Comparison of ENCODE assay signal across 17 cellular contexts in genomic region chr18:29660777-29661176, GRCh38.
DNase-seq lines count a peak whose midpoint lies in the region; ATAC-seq and TF ChIP-seq lines count a peak whose summit lies in the region.
"Had no signal": no experiment of that assay in that cellular context is flagged by ENCODE, and none has a peak within 500 bp of the region (broad histone marks: within the 10 kb centered on the region; RNA-seq: fewer than 3 reads in every experiment).

No MANE protein-coding gene starts in this region.

- H3K27ac ChIP-seq in right cardiac atrium (ENCODE audit: low read length): no peak overlapping the region
- H3K27ac ChIP-seq in dorsolateral prefrontal cortex: no peak overlapping the region
- H3K27ac ChIP-seq: A549, C4-2B had no signal

- WGBS in right cardiac atrium: 30% methylated on average over 1 of the region's 1 CpG

- H3K4me3 ChIP-seq in right cardiac atrium (ENCODE audit: low read length): no peak overlapping the region
- H3K4me3 ChIP-seq in dorsolateral prefrontal cortex: no peak overlapping the region
- H3K4me3 ChIP-seq: A549 had no signal

- ATAC-seq in Right ventricle myocardium superior (ENCODE audit: poor library complexity): peak; percentile 90
- ATAC-seq in left cardiac atrium: peak; percentile 25 to 79
- peak; percentile 29 to 45 for ATAC-seq in right cardiac atrium
- ATAC-seq in HG03095 (IDR thresholded peaks at IDR 0.05; ENCODE audit: unreplicated experiment): no peak
- ATAC-seq in HG03469 (IDR thresholded peaks at IDR 0.05; ENCODE audit: unreplicated experiment): no peak
- ATAC-seq: A549 had no signal

- no peaks in the 10 kb centered on the region for H3K9me3 ChIP-seq in right cardiac atrium (ENCODE audit: control insufficient read depth, low read length)
- H3K9me3 ChIP-seq: A549, Caco-2 had no signal

- H3K27me3 ChIP-seq in right cardiac atrium (ENCODE audit: control insufficient read depth, insufficient read depth) (no peaks in the 10 kb centered on the region), dorsolateral prefrontal cortex (no peaks in the 10 kb centered on the region)

- intact Hi-C loops in Right ventricle myocardium superior (cut with DNase I): no loop called here
- intact Hi-C loops in left cardiac atrium (cut with DNase I): no loop called here
- intact Hi-C loops in right cardiac atrium (cut with DNase I): no loop called here
- intact Hi-C loops in dorsolateral prefrontal cortex (cut with DNase I): no loop called here

- TF ChIP-seq CTCF in dorsolateral prefrontal cortex (IDR thresholded peaks at IDR 0.05 in 54 of 56, conservative IDR thresholded peaks at IDR 0.05 in 2 of 56; ENCODE audit: low read depth in 1 of 56, partially characterized antibody in 56 of 56): no peak

- no peak for DNase-seq in Right ventricle myocardium superior
- DNase-seq in left cardiac atrium: no peak
- DNase-seq in right cardiac atrium: no peak
- no peak for DNase-seq in dorsolateral prefrontal cortex
- DNase-seq in glomerular visceral epithelial cell (ENCODE audit: extremely low spot score): no peak
- DNase-seq: AML-193; Caco-2; CD4-positive, alpha-beta T cell; DMS153; DMS79; GDM1; GOT3; H7 had no signal

- no peaks in the 10 kb centered on the region for H3K4me1 ChIP-seq in right cardiac atrium (ENCODE audit: control insufficient read depth, insufficient read depth, low read length)
- H3K4me1 ChIP-seq: A549, Caco-2 had no signal

Comparison
In these comparisons a context has a peak if more than half of its experiments do, and no peak if none do; other contexts are left out.
1. ATAC-seq: peak in Right ventricle myocardium superior (single experiment), left cardiac atrium (2 of 2) and right cardiac atrium (2 of 2); none in HG03095 (single experiment) and HG03469 (single experiment).